8 cellular contexts compared by ENCODE assay signal in genomic region chr22:39522567-39523300, GRCh38. TPM values are rescaled to one million over a fixed set of nuclear protein-coding genes. Genes with fewer than 3 reads are reported as not detected.
A peak's percentile ranks its signal among the peaks of the same experiment; 100 is the strongest.
DNase-seq lines count a peak whose midpoint lies in the region; FAIRE-seq and TF ChIP-seq lines count a peak whose summit lies in the region.

No MANE protein-coding gene starts in this region.

- H3K9me3 ChIP-seq in astrocyte (ENCODE audit: insufficient read depth, low read depth, low read length) (no peaks in the 10 kb centered on the region), kidney (ENCODE audit: control insufficient read depth in 1 of 2, low read length in 2 of 2) (no peaks in the 10 kb centered on the region), stomach (no peaks in the 10 kb centered on the region)

- peaks cover 15% of the 10 kb centered on the region for H3K4me1 ChIP-seq in astrocyte (ENCODE audit: insufficient read depth, low read length)
- peaks cover 32 to 47% of the 10 kb centered on the region in 2 donors for H3K4me1 ChIP-seq in kidney (ENCODE audit: control insufficient read depth in 1 of 2, insufficient read depth in 1 of 2, low read depth in 1 of 2, low read length in 2 of 2)
- H3K4me1 ChIP-seq in stomach, result peaks cover 46 to 82% (median 79%) of the 10 kb centered on the region in 4 donors

- H3K27me3 Mint-ChIP-seq in activated CD4-positive, alpha-beta T cell treated with anti-CD3 and anti-CD28 coated beads, Interleukin-2, amount 10 ng/mL, durations not matched to agents 24 days and 14 days, result peaks cover 2% of the 10 kb centered on the region
- H3K27me3 Mint-ChIP-seq in astrocyte (ENCODE audit: low read depth, unreplicated experiment), result no peaks in the 10 kb centered on the region

- intact Hi-C loops in activated CD4-positive, alpha-beta T cell treated with anti-CD3 and anti-CD28 coated beads, Interleukin-2, amount 10 ng/mL, durations not matched to agents 24 days and 14 days (cut with micrococcal nuclease), result loop anchor here (10.0 kb wide), 1 partner anchor 1762 kb away; the partner anchor contains the start of gene RANGAP1
- intact Hi-C loops in kidney (cut with DNase I), result no loop called here
- intact Hi-C loops in stomach (cut with DNase I; ENCODE audit: low total_unique reads), result no loop called here

- 4 to 11% (median 6%) methylated on average over 13 to 14 of the region's 14 CpGs for WGBS in stomach, 5 donors

- H3K27ac ChIP-seq in astrocyte (ENCODE audit: low read depth, low read length), result no peak overlapping the region
- H3K27ac ChIP-seq in kidney (ENCODE audit: low read depth in 2 of 2, low read length in 2 of 2), result peak overlapping the region; percentile 15 to 51
- H3K27ac ChIP-seq in stomach, result peak overlapping the region; percentile 48 to 100 (median 99)

- H3K27me3 ChIP-seq in astrocyte (ENCODE audit: insufficient read depth, low read length) (no peaks in the 10 kb centered on the region), stomach (no peaks in the 10 kb centered on the region)

- H3K36me3 ChIP-seq in astrocyte (ENCODE audit: insufficient read depth, low read length), result peaks cover 25% of the 10 kb centered on the region
- H3K36me3 ChIP-seq in kidney (ENCODE audit: control insufficient read depth in 1 of 2, insufficient read depth in 2 of 2, low read length in 2 of 2), result peaks cover 23 to 34% of the 10 kb centered on the region in 2 donors
- H3K36me3 ChIP-seq in stomach, result peaks cover 37 to 55% (median 53%) of the 10 kb centered on the region in 4 donors

- H2AFZ ChIP-seq in astrocyte (ENCODE audit: low read depth, low read length), result no peak overlapping the region

- TF ChIP-seq EP300 in stomach (IDR thresholded peaks at IDR 0.05), result no peak

- peaks cover 59% of the 10 kb centered on the region for H3K4me1 Mint-ChIP-seq in activated CD4-positive, alpha-beta T cell treated with anti-CD3 and anti-CD28 coated beads, Interleukin-2, amount 10 ng/mL, durations not matched to agents 24 days and 14 days
- H3K4me1 Mint-ChIP-seq in astrocyte (ENCODE audit: low read depth, unreplicated experiment), result peaks cover 25% of the 10 kb centered on the region

- H3K27ac Mint-ChIP-seq in activated CD4-positive, alpha-beta T cell treated with anti-CD3 and anti-CD28 coated beads, Interleukin-2, amount 10 ng/mL, durations not matched to agents 24 days and 14 days, result peak overlapping the region; percentile 98
- peak overlapping the region; percentile 100 for H3K27ac Mint-ChIP-seq in astrocyte (ENCODE audit: unreplicated experiment)

- peak; percentile 72 for DNase-seq in activated CD4-positive, alpha-beta T cell treated with anti-CD3 and anti-CD28 coated beads, Interleukin-2, amount 10 ng/mL, durations not matched to agents 24 days and 14 days
- no peak for DNase-seq in activated CD4-positive, alpha-beta T cell treated with anti-CD3 and anti-CD28 coated beads, Interleukin-2, amount 50 U/mL, for 1 hour
- DNase-seq in NCI-H2171 (lab: John Stamatoyannopoulos, UW), result peak; percentile 73
- DNase-seq in astrocyte (ENCODE audit: low read depth), result peak; percentile 49
- DNase-seq in kidney, result peak; percentile 42
- DNase-seq in stomach, result peak; percentile 56
- no peak for DNase-seq in NK-92 treated with Interleukin-12 subunit alpha and Interleukin-12 subunit beta, amount 100 ng/mL, for 24 hours (lab: John Stamatoyannopoulos, UW)
- DNase-seq in AML-193 (lab: John Stamatoyannopoulos, UW), result no peak

- H3K4me3 Mint-ChIP-seq in activated CD4-positive, alpha-beta T cell treated with anti-CD3 and anti-CD28 coated beads, Interleukin-2, amount 10 ng/mL, durations not matched to agents 24 days and 14 days, result peak overlapping the region; percentile 93
- peak overlapping the region; percentile 93 for H3K4me3 Mint-ChIP-seq in astrocyte (ENCODE audit: unreplicated experiment)

- peaks cover 65% of the 10 kb centered on the region for H3K36me3 Mint-ChIP-seq in activated CD4-positive, alpha-beta T cell treated with anti-CD3 and anti-CD28 coated beads, Interleukin-2, amount 10 ng/mL, durations not matched to agents 24 days and 14 days (ENCODE audit: low read depth)
- peaks cover 35% of the 10 kb centered on the region for H3K36me3 Mint-ChIP-seq in astrocyte (ENCODE audit: low read depth, unreplicated experiment)

- peaks cover 68% of the 10 kb centered on the region for H3K79me2 ChIP-seq in astrocyte (ENCODE audit: insufficient read depth, low read length)

- H3K4me3 ChIP-seq in astrocyte (ENCODE audit: insufficient read depth, low read depth, low read length), result peak overlapping the region; percentile 99
- H3K4me3 ChIP-seq in kidney (ENCODE audit: low read length in 2 of 2), result peak overlapping the region; percentile 87 to 94
- peak overlapping the region; percentile 95 to 100 (median 98) for H3K4me3 ChIP-seq in stomach

- TF ChIP-seq POLR2A in stomach (IDR thresholded peaks at IDR 0.05), result no peak

- FAIRE-seq in astrocyte (lab: Jason Lieb, UNC) (no peak), kidney (lab: Jason Lieb, UNC) (no peak)

- H3K4me2 ChIP-seq in astrocyte (ENCODE audit: low read length), result peak overlapping the region; percentile 93

- no peaks in the 10 kb centered on the region for H3K9me3 Mint-ChIP-seq in activated CD4-positive, alpha-beta T cell treated with anti-CD3 and anti-CD28 coated beads, Interleukin-2, amount 10 ng/mL, durations not matched to agents 24 days and 14 days
- H3K9me3 Mint-ChIP-seq in astrocyte (ENCODE audit: unreplicated experiment), result no peaks in the 10 kb centered on the region

- H4K20me1 ChIP-seq in astrocyte (ENCODE audit: insufficient read depth, low read length), result peaks cover 68% of the 10 kb centered on the region

- TF ChIP-seq CTCF in astrocyte (IDR thresholded peaks at IDR 0.05; ENCODE audit: insufficient read depth, low read depth, low read length) (no peak), kidney (IDR thresholded peaks at IDR 0.05; ENCODE audit: borderline replicate concordance, extremely low read depth, insufficient read depth) (no peak), stomach (IDR thresholded peaks at IDR 0.05) (no peak)

- peak overlapping the region; percentile 97 for H3K9ac ChIP-seq in astrocyte (ENCODE audit: low read length)
- H3K9ac ChIP-seq in kidney (ENCODE audit: low read length in 2 of 2), result peak overlapping the region; percentile 15 to 99

RNA-seq across cellular contexts. Expression of gene ATF4, which starts 2.4 kb away (rescaled TPM):
- total RNA-seq in activated CD4-positive, alpha-beta T cell treated with anti-CD3 and anti-CD28 coated beads, Interleukin-2, amount 10 ng/mL, durations not matched to agents 24 days and 14 days, result 392 and 393 TPM in 2 replicates
- total RNA-seq in astrocyte, result 502 and 508 TPM in 2 replicates
- 261 TPM for total RNA-seq in kidney
- 293 TPM for polyA plus RNA-seq in kidney (ENCODE audit: insufficient read depth, low read depth, low replicate concordance)
- 100 to 1,000 TPM; 155 to 438 (median 370) TPM for total RNA-seq in stomach
- 100 to 1,000 TPM; 592 to 929 (median 872) TPM for polyA plus RNA-seq in stomach

RNA-seq across cellular contexts. Expression of gene RPS19BP1, which starts 9.8 kb away (rescaled TPM):
- total RNA-seq in activated CD4-positive, alpha-beta T cell treated with anti-CD3 and anti-CD28 coated beads, Interleukin-2, amount 10 ng/mL, durations not matched to agents 24 days and 14 days, result 96.2 and 96.9 TPM in 2 replicates
- total RNA-seq in astrocyte (45.5 and 58.7 TPM in 2 replicates), kidney (51.8 TPM), stomach (100 to 1,000 TPM in 2 of 5 donors, 10 to 100 TPM in 3; 36.9 to 684 (median 86.5) TPM)
- polyA plus RNA-seq in kidney (ENCODE audit: insufficient read depth, low read depth, low replicate concordance) (180 TPM), stomach (100 to 1,000 TPM; 195 to 221 (median 200) TPM)

RNA-seq across cellular contexts. Expression of gene MIEF1, which starts 20.6 kb away (rescaled TPM):
- 53.7 and 54.8 TPM in 2 replicates for total RNA-seq in activated CD4-positive, alpha-beta T cell treated with anti-CD3 and anti-CD28 coated beads, Interleukin-2, amount 10 ng/mL, durations not matched to agents 24 days and 14 days
- total RNA-seq in astrocyte, result 34.2 and 35.6 TPM in 2 replicates
- 27.9 TPM for total RNA-seq in kidney
- 13.0 TPM for polyA plus RNA-seq in kidney (ENCODE audit: insufficient read depth, low read depth, low replicate concordance)
- total RNA-seq in stomach, result 10 to 100 TPM; 15.8 to 47.3 (median 20.0) TPM
- 1 to 10 TPM; 5.1 to 9.5 (median 8.8) TPM for polyA plus RNA-seq in stomach

RNA-seq across cellular contexts. Expression of gene CACNA1I, which starts 47.8 kb away (rescaled TPM):
- total RNA-seq in activated CD4-positive, alpha-beta T cell treated with anti-CD3 and anti-CD28 coated beads, Interleukin-2, amount 10 ng/mL, durations not matched to agents 24 days and 14 days, result 0.05 and 0.07 TPM in 2 replicates
- total RNA-seq in astrocyte (0.11 and 0.17 TPM in 2 replicates), kidney (0.63 TPM), stomach (1 to 10 TPM in 1 of 5 donors, under 1 TPM in 2, not detected in 2; 0.29 to 4.0 (median 0.37) TPM)
- polyA plus RNA-seq in kidney (ENCODE audit: insufficient read depth, low read depth, low replicate concordance) (not detected), stomach (under 1 TPM; 0.06 to 0.15 (median 0.08) TPM)

Comparison
In these comparisons a context has a peak if more than half of its experiments do, and no peak if none do; other contexts are left out.
1. DNase-seq: peak in activated CD4-positive, alpha-beta T cell treated with anti-CD3 and anti-CD28 coated beads, Interleukin-2, amount 10 ng/mL, durations not matched to agents 24 days and 14 days (single experiment), NCI-H2171 (single experiment), astrocyte (single experiment), kidney (single experiment) and stomach (single experiment); none in activated CD4-positive, alpha-beta T cell treated with anti-CD3 and anti-CD28 coated beads, Interleukin-2, amount 50 U/mL, for 1 hour (single experiment), NK-92 treated with Interleukin-12 subunit alpha and Interleukin-12 subunit beta, amount 100 ng/mL, for 24 hours (single experiment) and AML-193 (0 of 2).
2. Peak in every context shown above with its lines, with median percentiles within 50 percentile points of each other: H3K4me3 ChIP-seq.